7 cellular contexts compared by ENCODE assay signal in genomic region chr2:222655748-222656543, GRCh38. TPM values are rescaled to one million over a fixed set of nuclear protein-coding genes. Genes with fewer than 3 reads are reported as not detected.
DNase-seq lines count a peak whose midpoint lies in the region; ATAC-seq, FAIRE-seq and TF ChIP-seq lines count a peak whose summit lies in the region.

Gene FARSB, minus strand, starts transcription at chr2:222656092. Its CDS starts 19 bp downstream, at chr2:222656073.

- peak within 1 kb of the TSS; percentile 98 for H2AFZ ChIP-seq in astrocyte (ENCODE audit: low read depth, low read length)

- no peaks in the 10 kb centered on the region for H3K27me3 Mint-ChIP-seq in astrocyte (ENCODE audit: low read depth, unreplicated experiment)

- no peaks in the 10 kb centered on the region for H3K36me3 Mint-ChIP-seq in astrocyte (ENCODE audit: low read depth, unreplicated experiment)

- peak; percentile 90 for DNase-seq in NCI-H2029 (lab: John Stamatoyannopoulos, UW)
- peak; percentile 92 for DNase-seq in T-helper 22 cell (ENCODE audit: low read depth)
- peak; percentile 84 for DNase-seq in astrocyte (ENCODE audit: low read depth)
- peak; percentile 95 for DNase-seq in hepatic stellate cell (ENCODE audit: low spot score)
- peak; percentile 93 for DNase-seq in renal cortical epithelial cell (ENCODE audit: low read depth)

- no peaks in the 10 kb centered on the region for H3K9me3 ChIP-seq in astrocyte (ENCODE audit: insufficient read depth, low read depth, low read length)

- no peaks in the 10 kb centered on the region for H3K36me3 ChIP-seq in astrocyte (ENCODE audit: insufficient read depth, low read length)

- H3K4me3 ChIP-seq in astrocyte (ENCODE audit: insufficient read depth, low read depth, low read length) = peak within 1 kb of the TSS; percentile 99

- H3K9me3 Mint-ChIP-seq in astrocyte (ENCODE audit: unreplicated experiment) = no peaks in the 10 kb centered on the region

- peaks cover 2% of the 10 kb centered on the region for H3K4me1 Mint-ChIP-seq in astrocyte (ENCODE audit: low read depth, unreplicated experiment)

- peak within 1 kb of the TSS; percentile 97 for H3K4me2 ChIP-seq in astrocyte (ENCODE audit: low read length)

- no peak for FAIRE-seq in astrocyte (lab: Jason Lieb, UNC)

- H3K27me3 ChIP-seq in astrocyte (ENCODE audit: insufficient read depth, low read length) = no peaks in the 10 kb centered on the region

- peak within 1 kb of the TSS; percentile 99 for H3K27ac Mint-ChIP-seq in astrocyte (ENCODE audit: unreplicated experiment)

- peak; percentile 93 for ATAC-seq in GM18505 (IDR thresholded peaks at IDR 0.05; ENCODE audit: unreplicated experiment)
- ATAC-seq in HG02973 (IDR thresholded peaks at IDR 0.05; ENCODE audit: unreplicated experiment) = peak; percentile 87

- H3K27ac ChIP-seq in astrocyte (ENCODE audit: low read depth, low read length) = peak within 1 kb of the TSS; percentile 100

- peak within 1 kb of the TSS; percentile 98 for H3K9ac ChIP-seq in astrocyte (ENCODE audit: low read length)

- peak; percentile 88 for TF ChIP-seq POLR2A in GM18505 (IDR thresholded peaks at IDR 0.05; ENCODE audit: borderline replicate concordance, extremely low read depth, insufficient read depth, insufficient read length)

- H4K20me1 ChIP-seq in astrocyte (ENCODE audit: insufficient read depth, low read length) = peaks cover 19% of the 10 kb centered on the region

- H3K79me2 ChIP-seq in astrocyte (ENCODE audit: insufficient read depth, low read length) = peaks cover 55% of the 10 kb centered on the region

- no peak for TF ChIP-seq CTCF in astrocyte (IDR thresholded peaks at IDR 0.05; ENCODE audit: insufficient read depth, low read depth, low read length)

- H3K4me3 Mint-ChIP-seq in astrocyte (ENCODE audit: unreplicated experiment) = peak within 1 kb of the TSS; percentile 99

- peaks cover 5% of the 10 kb centered on the region for H3K4me1 ChIP-seq in astrocyte (ENCODE audit: insufficient read depth, low read length)

RNA-seq across cellular contexts. Expression of gene FARSB, which starts in this region (rescaled TPM):
- total RNA-seq in astrocyte (21.9 and 23.1 TPM in 2 replicates), renal cortical epithelial cell (9.3 and 12.3 TPM in 2 replicates)

Comparison
In these comparisons a context has a peak if more than half of its experiments do, and no peak if none do; other contexts are left out.
1. Peak in every context shown above with its lines: DNase-seq, ATAC-seq, H3K4me3 ChIP-seq and H3K27ac ChIP-seq.